ENCODE assay signal across 16 cellular contexts in the genomic region with DNA sequence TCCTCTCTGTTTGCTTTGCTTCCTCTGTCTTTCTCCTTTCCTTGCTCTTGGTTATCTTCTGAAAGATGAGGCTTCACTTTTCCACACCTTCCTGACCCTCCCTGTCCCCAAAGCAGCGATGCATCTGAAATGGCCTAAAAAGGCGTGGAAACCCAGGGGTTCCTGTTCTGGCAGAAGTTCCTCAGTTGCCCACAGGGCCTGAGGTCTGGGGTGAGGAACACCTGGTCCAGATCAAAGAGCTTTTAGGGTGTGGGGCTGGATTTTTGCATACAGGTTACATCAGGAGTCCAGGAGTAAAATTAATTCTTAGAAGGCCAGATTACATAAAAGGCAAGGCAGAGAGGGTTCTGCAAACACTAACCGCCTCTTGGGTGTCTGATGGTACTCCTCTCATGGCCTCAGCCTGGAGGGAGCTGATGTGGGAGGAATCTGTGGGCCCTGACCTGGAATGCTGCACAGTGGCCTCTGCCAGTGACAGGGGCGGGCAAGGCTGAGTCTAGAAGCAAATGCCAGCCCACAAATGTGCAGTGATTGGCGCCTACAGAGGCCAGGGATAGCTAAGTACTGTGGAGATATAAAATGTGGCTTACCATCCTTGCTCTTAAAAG. TPM values are rescaled to one million over a fixed set of nuclear protein-coding genes. Genes with fewer than 3 reads are reported as not detected.
DNase-seq lines count a peak whose midpoint lies in the region; ATAC-seq lines count a peak whose summit lies in the region.
"Had no signal": no experiment of that assay in that cellular context is flagged by ENCODE, and none has a peak within 500 bp of the region (broad histone marks: within the 10 kb centered on the region; RNA-seq: fewer than 3 reads in every experiment).

No MANE protein-coding gene starts in this region.

- H2AFZ ChIP-seq in Karpas-422 (ENCODE audit: low read length) = no peak overlapping the region

- no peaks in the 10 kb centered on the region for H3K36me3 ChIP-seq in Karpas-422 (ENCODE audit: insufficient read depth, low read length)
- H3K36me3 ChIP-seq: cardiac muscle cell, pancreas had no signal

- H3K4me3 Mint-ChIP-seq in dendritic cell treated with granulocyte-macrophage colony-stimulating factor and Interleukin-4, amounts not matched to agents 40 ng/mL and 50 ng/mL, for 4 days = no peak overlapping the region
- no peak overlapping the region for H3K4me3 Mint-ChIP-seq in stimulated activated naive B cell treated with anti-CD40 and anti-IgM and Interleukin-4, amounts not matched to agents 10 μg/mL and 1 μg/mL and 100 μg/mL, for 72 hours
- H3K4me3 Mint-ChIP-seq: mesothelial cell of epicardium had no signal

- peaks cover 68% of the 10 kb centered on the region for H4K20me1 ChIP-seq in Karpas-422 (ENCODE audit: insufficient read depth, low read depth, low read length)

- H3K9ac ChIP-seq in Karpas-422 (ENCODE audit: low read length) = no peak overlapping the region

- peak overlapping the region; percentile 16 for H3K27ac Mint-ChIP-seq in dendritic cell treated with granulocyte-macrophage colony-stimulating factor and Interleukin-4, amounts not matched to agents 40 ng/mL and 50 ng/mL, for 4 days
- H3K27ac Mint-ChIP-seq in stimulated activated naive B cell treated with anti-CD40 and anti-IgM and Interleukin-4, amounts not matched to agents 10 μg/mL and 1 μg/mL and 100 μg/mL, for 72 hours = peak overlapping the region; percentile 7
- H3K27ac Mint-ChIP-seq: mesothelial cell of epicardium had no signal

- H3K4me3 ChIP-seq in Karpas-422 (ENCODE audit: low read length) = no peak overlapping the region
- H3K4me3 ChIP-seq: cardiac muscle cell, pancreas had no signal

- H3K4me1 Mint-ChIP-seq in dendritic cell treated with granulocyte-macrophage colony-stimulating factor and Interleukin-4, amounts not matched to agents 40 ng/mL and 50 ng/mL, for 4 days (ENCODE audit: low read depth) = peaks cover 71% of the 10 kb centered on the region
- peaks cover 48 to 64% of the 10 kb centered on the region in 2 donors for H3K4me1 Mint-ChIP-seq in stimulated activated naive B cell treated with anti-CD40 and anti-IgM and Interleukin-4, amounts not matched to agents 10 μg/mL and 1 μg/mL and 100 μg/mL, for 72 hours

- peak overlapping the region; percentile 27 for H3K4me2 ChIP-seq in Karpas-422 (ENCODE audit: low read depth, low read length, poor library complexity, severe bottlenecking)

- H3K27ac ChIP-seq in Karpas-422 (ENCODE audit: low read length) = no peak overlapping the region
- H3K27ac ChIP-seq: cardiac muscle cell, pancreas, RWPE1 had no signal

- intact Hi-C loops in dendritic cell treated with granulocyte-macrophage colony-stimulating factor and Interleukin-4, amounts not matched to agents 40 ng/mL and 50 ng/mL, for 4 days (cut with micrococcal nuclease) = loop anchor here (5.0 kb wide), 1 partner anchor 39 kb away; no protein-coding TSS in a partner anchor

- no peaks in the 10 kb centered on the region for H3K9me3 ChIP-seq in Karpas-422 (ENCODE audit: low read length)
- H3K9me3 ChIP-seq: pancreas had no signal

- H3K27me3 Mint-ChIP-seq in dendritic cell treated with granulocyte-macrophage colony-stimulating factor and Interleukin-4, amounts not matched to agents 40 ng/mL and 50 ng/mL, for 4 days = no peaks in the 10 kb centered on the region
- no peaks in the 10 kb centered on the region for H3K27me3 Mint-ChIP-seq in stimulated activated naive B cell treated with anti-CD40 and anti-IgM and Interleukin-4, amounts not matched to agents 10 μg/mL and 1 μg/mL and 100 μg/mL, for 72 hours

- H3K9me3 Mint-ChIP-seq in dendritic cell treated with granulocyte-macrophage colony-stimulating factor and Interleukin-4, amounts not matched to agents 40 ng/mL and 50 ng/mL, for 4 days = no peaks in the 10 kb centered on the region
- no peaks in the 10 kb centered on the region for H3K9me3 Mint-ChIP-seq in stimulated activated naive B cell treated with anti-CD40 and anti-IgM and Interleukin-4, amounts not matched to agents 10 μg/mL and 1 μg/mL and 100 μg/mL, for 72 hours
- H3K9me3 Mint-ChIP-seq: mesothelial cell of epicardium had no signal

- H3K9me2 ChIP-seq in Karpas-422 (replicated peaks; ENCODE audit: insufficient read depth, low read length) = no peaks in the 10 kb centered on the region

- H3K79me2 ChIP-seq in Karpas-422 (ENCODE audit: low read length) = no peaks in the 10 kb centered on the region

- H3K4me1 ChIP-seq in Karpas-422 (ENCODE audit: low read length) = peaks cover 52% of the 10 kb centered on the region

- DNase-seq in activated effector memory CD4-positive, alpha-beta T cell treated with anti-CD3 and anti-CD28 coated beads, Interleukin-2, amount 50 U/mL, for 16 hours = peak; percentile 53
- DNase-seq in activated effector memory CD4-positive, alpha-beta T cell treated with Interleukin-2 at 50 U/mL for 16 hours = no peak
- DNase-seq in Karpas-422 (peak; percentile 49), foreskin melanocyte (no peak), inferior parietal cortex (ENCODE audit: extremely low spot score) (no peak)
- DNase-seq in stimulated activated naive B cell treated with anti-CD40 and anti-IgM and Interleukin-4, amounts not matched to agents 10 μg/mL and 1 μg/mL and 100 μg/mL, for 72 hours = no peak
- DNase-seq: activated CD4-positive, alpha-beta T cell treated with anti-CD3 and anti-CD28 coated beads for 4 hours; DMS53; NCI-H187 treated with DMSO at 0.1 percent for 48 hours; NCI-H82 had no signal

- H3K27me3 ChIP-seq in Karpas-422 (ENCODE audit: low read length) = peaks cover 5% of the 10 kb centered on the region; the same call in 1 of the 2 replicates
- H3K27me3 ChIP-seq: cardiac muscle cell, pancreas had no signal

- no peak for ATAC-seq in stimulated activated naive B cell treated with anti-CD40 and anti-IgM and Interleukin-4, amounts not matched to agents 10 μg/mL and 1 μg/mL and 100 μg/mL, for 72 hours (replicated peaks)
- no peak for ATAC-seq in GM19035 (IDR thresholded peaks at IDR 0.05; ENCODE audit: unreplicated experiment)

- peaks cover 15% of the 10 kb centered on the region for H3K36me3 Mint-ChIP-seq in dendritic cell treated with granulocyte-macrophage colony-stimulating factor and Interleukin-4, amounts not matched to agents 40 ng/mL and 50 ng/mL, for 4 days (ENCODE audit: low read depth)
- peaks cover 2 to 4% of the 10 kb centered on the region in 2 donors for H3K36me3 Mint-ChIP-seq in stimulated activated naive B cell treated with anti-CD40 and anti-IgM and Interleukin-4, amounts not matched to agents 10 μg/mL and 1 μg/mL and 100 μg/mL, for 72 hours
- H3K36me3 Mint-ChIP-seq: mesothelial cell of epicardium had no signal

RNA-seq across cellular contexts. Expression of gene INPP4A, which starts 41.8 kb away (rescaled TPM):
- 5.3 and 7.9 TPM in 2 replicates for total RNA-seq in Karpas-422 (2014; rRNA removed; shearing (Covaris generic); ENCODE audit: low replicate concordance)

Comparison
In these comparisons a context has a peak if more than half of its experiments do, and no peak if none do; other contexts are left out.
1. DNase-seq: peak in activated effector memory CD4-positive, alpha-beta T cell treated with anti-CD3 and anti-CD28 coated beads, Interleukin-2, amount 50 U/mL, for 16 hours (single experiment) and Karpas-422 (single experiment); none in activated effector memory CD4-positive, alpha-beta T cell treated with Interleukin-2 at 50 U/mL for 16 hours (single experiment), stimulated activated naive B cell treated with anti-CD40 and anti-IgM and Interleukin-4, amounts not matched to agents 10 μg/mL and 1 μg/mL and 100 μg/mL, for 72 hours (single experiment), foreskin melanocyte (single experiment) and inferior parietal cortex (single experiment).